Comparison of ENCODE assay signal across 9 cellular contexts in the genomic region with DNA sequence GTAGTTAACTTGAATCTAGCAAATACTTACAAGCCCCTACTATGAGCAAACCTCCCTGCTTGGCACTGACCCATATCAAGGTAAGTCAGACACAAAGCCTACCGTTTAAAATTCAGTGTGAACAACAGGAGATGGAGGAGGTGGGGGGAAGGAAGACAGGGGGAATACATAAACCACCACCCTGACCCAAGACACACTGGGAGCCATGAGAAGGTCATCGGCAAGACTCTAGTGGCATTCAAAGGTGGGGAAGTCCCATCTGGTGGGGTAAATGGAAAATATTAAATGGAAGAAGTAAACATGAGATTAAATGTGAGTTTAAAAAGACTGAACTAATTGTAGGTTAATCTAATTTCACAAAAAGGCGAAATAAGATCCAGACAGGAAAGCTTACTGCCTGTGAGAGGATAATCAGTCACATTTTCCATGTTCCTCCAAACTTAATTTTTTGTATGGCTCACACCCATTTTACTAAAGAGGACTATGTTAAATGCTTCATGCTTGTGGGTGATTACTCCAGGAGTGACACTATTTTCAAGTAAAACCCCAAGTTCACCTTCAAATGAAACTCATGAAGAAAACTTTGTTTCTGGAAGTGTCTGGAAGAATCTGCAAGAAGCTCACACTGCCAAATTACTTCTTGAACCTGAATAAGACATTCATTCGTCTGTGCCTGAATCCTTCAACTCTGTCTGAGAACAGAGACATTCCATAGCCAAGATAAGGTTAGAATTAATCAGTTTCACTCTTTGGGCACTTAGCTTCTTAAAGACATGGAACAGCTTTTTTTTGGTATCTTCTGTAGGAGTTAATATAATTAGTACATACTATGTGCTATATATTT. TPM values are rescaled to one million over a fixed set of nuclear protein-coding genes. Genes with fewer than 3 reads are reported as not detected.
DNase-seq lines count a peak whose midpoint lies in the region; ATAC-seq and TF ChIP-seq lines count a peak whose summit lies in the region.
"Had no signal": no experiment of that assay in that cellular context is flagged by ENCODE, and none has a peak within 500 bp of the region (broad histone marks: within the 10 kb centered on the region; RNA-seq: fewer than 3 reads in every experiment).

No MANE protein-coding gene starts in this region.

- H3K27ac ChIP-seq in brain microvascular endothelial cell (peak overlapping the region; percentile 85), left lung (peak overlapping the region; percentile 33 to 83), suprapubic skin (peak overlapping the region; percentile 74)

- TF ChIP-seq EP300 in suprapubic skin (IDR thresholded peaks at IDR 0.05): no peak

- peaks cover 41% of the 10 kb centered on the region for H3K4me1 Mint-ChIP-seq in activated CD4-positive, alpha-beta T cell treated with anti-CD3 and anti-CD28 coated beads, Interleukin-2, amount 10 ng/mL, durations not matched to agents 24 days and 14 days

- no peaks in the 10 kb centered on the region for H3K9me3 Mint-ChIP-seq in activated CD4-positive, alpha-beta T cell treated with anti-CD3 and anti-CD28 coated beads, Interleukin-2, amount 10 ng/mL, durations not matched to agents 24 days and 14 days

- in situ Hi-C loops in brain microvascular endothelial cell (cut with HindIII; ENCODE audit: low pct_ligation_motif_present, low sequenced_read_pairs): no loop called here
- in situ Hi-C loops in HAP-1 (cut with MboI; ENCODE audit: low sequenced_read_pairs): no loop called here

- H3K4me3 ChIP-seq in brain microvascular endothelial cell (ENCODE audit: low read depth, low read length) (no peak overlapping the region), left lung (no peak overlapping the region), suprapubic skin (no peak overlapping the region), HAP-1 (no peak overlapping the region)

- H3K9me3 ChIP-seq in left lung (no peaks in the 10 kb centered on the region), suprapubic skin (no peaks in the 10 kb centered on the region), HAP-1 (no peaks in the 10 kb centered on the region)

- peak overlapping the region; percentile 77 for H3K27ac Mint-ChIP-seq in activated CD4-positive, alpha-beta T cell treated with anti-CD3 and anti-CD28 coated beads, Interleukin-2, amount 10 ng/mL, durations not matched to agents 24 days and 14 days

- peaks cover 11 to 39% of the 10 kb centered on the region in 2 donors for H3K4me1 ChIP-seq in left lung
- H3K4me1 ChIP-seq in suprapubic skin: peaks cover 50% of the 10 kb centered on the region
- H3K4me1 ChIP-seq in HAP-1: no peaks in the 10 kb centered on the region

- peak; percentile 37 for ATAC-seq in left lung
- ATAC-seq in HG03571 (IDR thresholded peaks at IDR 0.05; ENCODE audit: unreplicated experiment): no peak

- peaks cover 13% of the 10 kb centered on the region for H3K36me3 ChIP-seq in brain microvascular endothelial cell (replicated peaks)
- H3K36me3 ChIP-seq in left lung: peaks cover 0 to 18% of the 10 kb centered on the region in 2 donors
- H3K36me3 ChIP-seq in suprapubic skin: peaks cover 14% of the 10 kb centered on the region
- peaks cover 31% of the 10 kb centered on the region for H3K36me3 ChIP-seq in HAP-1 (replicated peaks)

- TF ChIP-seq CTCF in brain microvascular endothelial cell (IDR thresholded peaks at IDR 0.05; ENCODE audit: low read depth, low read length, missing control alignments): no peak
- no peak for TF ChIP-seq CTCF in left lung (IDR thresholded peaks at IDR 0.05)
- no peak for TF ChIP-seq CTCF in suprapubic skin (IDR thresholded peaks at IDR 0.05)

- peaks cover 31% of the 10 kb centered on the region for H3K36me3 Mint-ChIP-seq in activated CD4-positive, alpha-beta T cell treated with anti-CD3 and anti-CD28 coated beads, Interleukin-2, amount 10 ng/mL, durations not matched to agents 24 days and 14 days (ENCODE audit: low read depth)

- no peak for TF ChIP-seq POLR2A in suprapubic skin (IDR thresholded peaks at IDR 0.05)

- intact Hi-C loops in activated CD4-positive, alpha-beta T cell treated with anti-CD3 and anti-CD28 coated beads, Interleukin-2, amount 10 ng/mL, durations not matched to agents 24 days and 14 days (cut with micrococcal nuclease): loop anchor here (5.0 kb wide), 1 partner anchor 50 kb away; the partner anchor contains the start of gene PITPNB
- intact Hi-C loops in left lung (cut with DNase I): no loop called here

- 42% methylated on average over 4 of the region's 4 CpGs for WGBS in suprapubic skin

- no peak for DNase-seq in activated CD4-positive, alpha-beta T cell treated with anti-CD3 and anti-CD28 coated beads, Interleukin-2, amount 10 ng/mL, durations not matched to agents 24 days and 14 days
- no peak for DNase-seq in activated CD4-positive, alpha-beta T cell treated with anti-CD3 and anti-CD28 coated beads, Interleukin-2, amount 50 U/mL, for 4 hours
- DNase-seq in brain microvascular endothelial cell (peak; percentile 34), left lung (no peak), suprapubic skin (ENCODE audit: low spot score in 2 of 2) (no peak), HAP-1 (ENCODE audit: low spot score in 2 of 2) (no peak), NCI-H446 (lab: John Stamatoyannopoulos, UW) (no peak)
- DNase-seq: effector CD8-positive, alpha-beta T cell had no signal

- H3K4me3 Mint-ChIP-seq in activated CD4-positive, alpha-beta T cell treated with anti-CD3 and anti-CD28 coated beads, Interleukin-2, amount 10 ng/mL, durations not matched to agents 24 days and 14 days: peak overlapping the region; percentile 47

- no peaks in the 10 kb centered on the region for H3K27me3 ChIP-seq in brain microvascular endothelial cell (replicated peaks)
- H3K27me3 ChIP-seq in left lung: no peaks in the 10 kb centered on the region
- no peaks in the 10 kb centered on the region for H3K27me3 ChIP-seq in suprapubic skin
- no peaks in the 10 kb centered on the region for H3K27me3 ChIP-seq in HAP-1 (ENCODE audit: low read depth)

- no peaks in the 10 kb centered on the region for H3K27me3 Mint-ChIP-seq in activated CD4-positive, alpha-beta T cell treated with anti-CD3 and anti-CD28 coated beads, Interleukin-2, amount 10 ng/mL, durations not matched to agents 24 days and 14 days

RNA-seq across cellular contexts. Expression of gene PITPNB, which starts 51.7 kb away (rescaled TPM):
- total RNA-seq in activated CD4-positive, alpha-beta T cell treated with anti-CD3 and anti-CD28 coated beads, Interleukin-2, amount 10 ng/mL, durations not matched to agents 24 days and 14 days: 148 TPM in 2 replicates
- total RNA-seq in left lung (10 to 100 TPM; 51.1 to 59.0 TPM), suprapubic skin (10 to 100 TPM; 34.7 to 47.6 (median 40.4) TPM)
